24 cellular contexts compared by ENCODE assay signal in the genomic region with DNA sequence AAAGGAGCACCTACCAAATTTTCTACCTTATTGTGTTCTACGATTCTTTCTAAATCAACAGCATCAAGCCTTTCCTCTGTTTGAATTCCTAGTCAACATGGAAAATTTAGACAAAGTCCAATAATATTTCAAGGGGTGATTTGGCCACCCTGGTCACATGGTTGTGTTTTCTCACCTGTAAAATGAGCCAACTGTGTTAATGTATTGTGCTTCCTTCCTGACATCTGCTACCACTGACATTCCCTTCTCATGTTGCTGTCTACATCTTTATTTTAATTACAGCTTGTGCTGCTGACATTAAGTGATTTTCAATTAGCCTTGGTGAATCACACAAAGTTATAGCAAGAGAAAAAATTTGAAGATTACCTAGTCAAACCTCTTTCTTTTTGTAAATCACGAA.
"Had no signal": no experiment of that assay in that cellular context is flagged by ENCODE, and none has a peak within 500 bp of the region (broad histone marks: within the 10 kb centered on the region; RNA-seq: fewer than 3 reads in every experiment).

No MANE protein-coding gene starts in this region.

- H3K4me1 ChIP-seq: breast epithelium, SJSA1 had no signal

- DNase-seq: activated CD4-positive, alpha-beta T cell treated with anti-CD3 and anti-CD28 coated beads for 48 hours; activated CD4-positive, alpha-beta T cell treated with anti-CD3 and anti-CD28 coated beads, Interleukin-2, amount 50 U/mL, for 4 hours; activated CD4-positive, CD25-positive, alpha-beta regulatory T cell treated with anti-CD3 and anti-CD28 coated beads, Interleukin-2, amount 50 U/mL, for 72 hours; activated CD8-positive, alpha-beta memory T cell treated with anti-CD3 and anti-CD28 coated beads, Interleukin-2, amount 50 U/mL, for 48 hours; activated CD8-positive, alpha-beta T cell treated with anti-CD3 and anti-CD28 coated beads, Interleukin-2, amount 10 ng/mL, durations not matched to agents 7 days and 5 days; activated naive CD4-positive, alpha-beta T cell; activated T-cell treated with anti-CD3 and anti-CD28 coated beads, Interleukin-2, amount 50 U/mL, for 1 hour; aorta; Karpas-422; MM.1S; NCI-H1436; NCI-H187; NCI-H2107; NCI-H2227 treated with DMSO at 0.1 percent for 48 hours; NCI-H446 treated with DMSO at 0.1 percent for 48 hours; NCI-H524 treated with DMSO at 0.1 percent for 48 hours; NCI-H774; SHP77; T-helper 17 cell; T-helper 9 cell had no signal

- H3K27me3 ChIP-seq: breast epithelium, SJSA1 had no signal

- H3K36me3 ChIP-seq: breast epithelium, SJSA1 had no signal

- H3K4me3 ChIP-seq: breast epithelium, K562, SJSA1 had no signal

- H3K27ac ChIP-seq: breast epithelium, SJSA1 had no signal

- ATAC-seq: activated CD8-positive, alpha-beta T cell treated with anti-CD3 and anti-CD28 coated beads, Interleukin-2, amount 10 ng/mL, durations not matched to agents 7 days and 5 days; K562; T-helper 17 cell; WTC11 had no signal

- H3K9me3 ChIP-seq: breast epithelium, SJSA1 had no signal
